In the genomic region with DNA sequence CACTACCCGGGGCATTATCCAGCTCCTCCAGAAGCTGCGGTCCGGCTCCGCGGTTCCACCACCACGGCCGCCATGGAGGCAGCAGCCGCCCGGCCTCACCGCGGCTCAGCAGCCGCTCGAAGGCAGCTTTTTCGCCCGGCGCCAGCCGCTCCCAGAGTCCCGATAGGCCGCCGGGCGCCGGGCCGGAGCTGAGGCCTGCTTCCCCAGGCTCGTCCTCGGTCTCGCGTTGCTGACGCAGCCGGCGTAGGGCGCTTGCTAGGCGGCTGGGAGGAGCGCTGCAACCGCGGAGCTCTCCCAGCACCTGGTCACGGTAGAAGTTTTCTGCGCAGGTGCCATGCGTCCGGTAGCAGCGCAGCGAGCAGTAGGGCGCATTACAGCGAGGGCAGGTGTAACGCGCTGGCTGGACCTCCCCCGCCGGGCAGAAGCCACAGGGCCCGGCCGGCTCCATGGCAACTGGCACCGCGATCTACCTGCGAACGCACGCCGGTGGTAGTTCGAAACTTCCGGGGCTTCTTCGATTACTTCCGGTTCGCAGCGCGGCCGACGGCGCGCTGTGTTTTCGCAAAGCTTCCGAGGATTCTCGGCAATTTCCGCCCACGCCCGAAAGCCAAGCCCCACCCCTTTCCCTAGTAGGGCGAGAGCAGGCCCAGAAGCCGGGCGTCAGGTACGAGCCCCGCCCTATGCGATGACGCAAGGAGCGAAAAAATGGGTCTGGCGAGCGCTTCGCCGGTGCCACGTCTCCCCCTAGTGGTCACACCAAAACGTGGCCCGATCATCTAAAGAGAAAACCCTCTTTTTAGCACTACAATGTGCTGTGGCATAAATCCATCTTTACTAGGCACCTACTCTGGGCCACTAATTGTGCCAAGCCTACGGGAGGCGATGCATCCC, we compare ENCODE assay signal across 8 cellular contexts. TPM values are rescaled to one million over a fixed set of nuclear protein-coding genes. Genes with fewer than 3 reads are reported as not detected.
A peak's percentile ranks its signal among the peaks of the same experiment; 100 is the strongest.
DNase-seq lines count a peak whose midpoint lies in the region; ATAC-seq and TF ChIP-seq lines count a peak whose summit lies in the region.

A gene (minus strand): TSS at position 496 of the 891 bp plus-strand sequence. CDS start 48 bp downstream, at position 448.

- ATAC-seq in HG02588 (IDR thresholded peaks at IDR 0.05; ENCODE audit: unreplicated experiment) (peak; percentile 52), SK-N-SH treated with all-trans-retinoic acid at 6 μM for 48 hours (peak; percentile 70), omental fat pad (ENCODE audit: low FRiP score) (peak; percentile 73), thoracic aorta (ENCODE audit: insufficient number of reproducible peaks, low FRiP score, low read depth) (peak; percentile 74)
- ATAC-seq in activated naive CD4-positive, alpha-beta T cell treated with anti-CD3 and anti-CD28 coated beads, Interleukin-2, amount 50 U/mL, for 72 hours = peak; percentile 65 to 71

- H3K36me3 Mint-ChIP-seq in activated naive CD4-positive, alpha-beta T cell treated with anti-CD3 and anti-CD28 coated beads, Interleukin-2, amount 50 U/mL, for 72 hours = peaks cover 24 to 32% of the 10 kb centered on the region in 2 donors

- peaks cover 26 to 39% of the 10 kb centered on the region in 2 donors for H3K4me1 ChIP-seq in thoracic aorta (ENCODE audit: control insufficient read depth in 1 of 2, low read depth in 2 of 2)

- no peaks in the 10 kb centered on the region for H3K27me3 ChIP-seq in thoracic aorta (replicated peaks; ENCODE audit: insufficient read depth)

- H3K27ac Mint-ChIP-seq in activated naive CD4-positive, alpha-beta T cell treated with anti-CD3 and anti-CD28 coated beads, Interleukin-2, amount 50 U/mL, for 72 hours = peak within 1 kb of the TSS; percentile 98 to 99

- peak within 1 kb of the TSS; percentile 85 for H3K4me3 ChIP-seq in thoracic aorta

- H3K9me3 Mint-ChIP-seq in activated naive CD4-positive, alpha-beta T cell treated with anti-CD3 and anti-CD28 coated beads, Interleukin-2, amount 50 U/mL, for 72 hours = no peaks in the 10 kb centered on the region

- DNase-seq in GM10266 (ENCODE audit: extremely low spot score) (peak; percentile 94), NCI-H1092 (lab: John Stamatoyannopoulos, UW) (peak; percentile 100), globus pallidus (ENCODE audit: low spot score) (peak; percentile 99), omental fat pad (ENCODE audit: low spot score) (peak; percentile 99), thoracic aorta (ENCODE audit: low spot score) (peak; percentile 97)
- peak; percentile 100 for DNase-seq in activated naive CD4-positive, alpha-beta T cell treated with anti-CD3 and anti-CD28 coated beads, Interleukin-2, amount 50 U/mL, for 72 hours (ENCODE audit: low spot score in 2 of 2)

- peak within 1 kb of the TSS; percentile 75 to 85 for H3K27ac ChIP-seq in thoracic aorta

- no peaks in the 10 kb centered on the region for H3K9me3 ChIP-seq in thoracic aorta

- peaks cover 15% of the 10 kb centered on the region for H3K36me3 ChIP-seq in thoracic aorta

- TF ChIP-seq CTCF in GM10266 (IDR thresholded peaks at IDR 0.05; ENCODE audit: control insufficient read depth, insufficient read depth, low read depth, missing control alignments) = peak; percentile 91
- peak in 2 of 3 donors; percentile 89 to 91 for TF ChIP-seq CTCF in omental fat pad (IDR thresholded peaks at IDR 0.05)
- TF ChIP-seq CTCF in thoracic aorta (IDR thresholded peaks at IDR 0.05) = peak; percentile 95

TF ChIP-seq in SK-N-SH treated with all-trans-retinoic acid at 6 μM for 48 hours, 23 proteins besides CTCF, POLR2A, EP300 and RAD21:
- TF ChIP-seq, protein P1, sequence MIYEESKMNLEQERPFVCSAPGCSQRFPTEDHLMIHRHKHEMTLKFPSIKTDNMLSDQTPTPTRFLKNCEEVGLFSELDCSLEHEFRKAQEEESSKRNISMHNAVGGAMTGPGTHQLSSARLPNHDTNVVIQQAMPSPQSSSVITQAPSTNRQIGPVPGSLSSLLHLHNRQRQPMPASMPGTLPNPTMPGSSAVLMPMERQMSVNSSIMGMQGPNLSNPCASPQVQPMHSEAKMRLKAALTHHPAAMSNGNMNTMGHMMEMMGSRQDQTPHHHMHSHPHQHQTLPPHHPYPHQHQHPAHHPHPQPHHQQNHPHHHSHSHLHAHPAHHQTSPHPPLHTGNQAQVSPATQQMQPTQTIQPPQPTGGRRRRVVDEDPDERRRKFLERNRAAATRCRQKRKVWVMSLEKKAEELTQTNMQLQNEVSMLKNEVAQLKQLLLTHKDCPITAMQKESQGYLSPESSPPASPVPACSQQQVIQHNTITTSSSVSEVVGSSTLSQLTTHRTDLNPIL (CRISPR knock-in tag; IDR thresholded peaks at IDR 0.05; ENCODE audit: low read depth) = no peak
- TF ChIP-seq TOX (CRISPR knock-in tag; IDR thresholded peaks at IDR 0.05; ENCODE audit: borderline replicate concordance) (no peak), BACH2 (CRISPR knock-in tag; IDR thresholded peaks at IDR 0.05; ENCODE audit: borderline replicate concordance) (no peak), OSR1 (CRISPR knock-in tag; IDR thresholded peaks at IDR 0.05) (no peak), GLIS3 (CRISPR knock-in tag; IDR thresholded peaks at IDR 0.05) (peak; percentile 23; the same call in 1 of the 2 replicates), ISL1 (CRISPR knock-in tag; IDR thresholded peaks at IDR 0.05) (no peak), SNAI2 (CRISPR knock-in tag; IDR thresholded peaks at IDR 0.05) (no peak), ZNF565 (CRISPR knock-in tag; conservative IDR thresholded peaks at IDR 0.05; ENCODE audit: low read depth) (no peak), ARNTL (CRISPR knock-in tag; IDR thresholded peaks at IDR 0.05; ENCODE audit: borderline replicate concordance, low read depth) (no peak)

RNA-seq across cellular contexts. Expression of the gene that starts here (rescaled TPM):
- 1 to 10 TPM; 5.6 to 10.0 TPM for total RNA-seq in activated naive CD4-positive, alpha-beta T cell treated with anti-CD3 and anti-CD28 coated beads, Interleukin-2, amount 50 U/mL, for 72 hours
- total RNA-seq in omental fat pad (10 to 100 TPM; 12.1 to 18.6 (median 15.3) TPM), thoracic aorta (10 to 100 TPM; 10.0 to 13.8 TPM)

Comparison
In these comparisons a context has a peak if more than half of its experiments do, and no peak if none do; other contexts are left out.
1. Peak in every context shown above with its lines: DNase-seq, ATAC-seq, H3K4me3 ChIP-seq and H3K27ac ChIP-seq.